ENCODE assay signal across 2 cellular contexts in the genomic region with DNA sequence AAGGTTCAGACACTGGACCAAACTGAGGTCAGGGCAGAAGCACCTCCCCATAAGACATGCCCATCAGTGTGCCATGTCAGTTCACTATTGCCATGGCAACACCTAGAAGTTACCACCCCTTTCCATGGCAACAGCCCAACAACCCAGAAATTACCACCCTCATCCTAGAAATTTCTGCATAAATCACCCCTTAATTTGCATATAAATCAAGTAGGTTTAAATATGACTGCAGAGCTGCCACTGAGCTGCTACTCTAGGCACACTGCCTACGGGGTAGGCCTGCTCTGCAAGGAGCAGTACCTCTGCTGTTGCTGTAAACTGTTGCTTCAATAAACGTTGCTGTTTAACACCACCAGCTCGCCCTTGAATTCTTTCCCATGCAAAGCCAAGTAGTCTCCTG.
TF ChIP-seq lines count a peak whose summit lies in the region.

No MANE protein-coding gene starts in this region.

TF ChIP-seq in GM23338, 12 proteins besides CTCF, POLR2A, EP300 and RAD21:
- TF ChIP-seq POLR2AphosphoS5 (IDR thresholded peaks at IDR 0.05; ENCODE audit: low read depth) (peak; percentile 57), ZNF331 (CRISPR knock-in tag; IDR thresholded peaks at IDR 0.05; ENCODE audit: low read depth) (no peak), ZNF462 (CRISPR knock-in tag; IDR thresholded peaks at IDR 0.05) (0 out of 2 replicates have a peak, but pooled peaks have one; percentile 15)

TF ChIP-seq in K562, 482 proteins besides CTCF, POLR2A, EP300 and RAD21:
- TF ChIP-seq MTA2 (IDR thresholded peaks at IDR 0.05; ENCODE audit: low read depth) = no peak
- no peak for TF ChIP-seq E2F3 (CRISPR knock-in tag; IDR thresholded peaks at IDR 0.05)
- peak; percentile 58 for TF ChIP-seq RFX1 (IDR thresholded peaks at IDR 0.05)
- TF ChIP-seq CHCHD3 (CRISPR knock-in tag; IDR thresholded peaks at IDR 0.05) = no peak
- no peak for TF ChIP-seq PTBP1 (IDR thresholded peaks at IDR 0.05; ENCODE audit: low read depth, low read length)
- no peak for TF ChIP-seq WHSC1 (IDR thresholded peaks at IDR 0.05; ENCODE audit: low read length)
- no peak for TF ChIP-seq ZNF398 (CRISPR knock-in tag; IDR thresholded peaks at IDR 0.05)
- no peak for TF ChIP-seq ZNF24 (IDR thresholded peaks at IDR 0.05)
- TF ChIP-seq, protein P1, sequence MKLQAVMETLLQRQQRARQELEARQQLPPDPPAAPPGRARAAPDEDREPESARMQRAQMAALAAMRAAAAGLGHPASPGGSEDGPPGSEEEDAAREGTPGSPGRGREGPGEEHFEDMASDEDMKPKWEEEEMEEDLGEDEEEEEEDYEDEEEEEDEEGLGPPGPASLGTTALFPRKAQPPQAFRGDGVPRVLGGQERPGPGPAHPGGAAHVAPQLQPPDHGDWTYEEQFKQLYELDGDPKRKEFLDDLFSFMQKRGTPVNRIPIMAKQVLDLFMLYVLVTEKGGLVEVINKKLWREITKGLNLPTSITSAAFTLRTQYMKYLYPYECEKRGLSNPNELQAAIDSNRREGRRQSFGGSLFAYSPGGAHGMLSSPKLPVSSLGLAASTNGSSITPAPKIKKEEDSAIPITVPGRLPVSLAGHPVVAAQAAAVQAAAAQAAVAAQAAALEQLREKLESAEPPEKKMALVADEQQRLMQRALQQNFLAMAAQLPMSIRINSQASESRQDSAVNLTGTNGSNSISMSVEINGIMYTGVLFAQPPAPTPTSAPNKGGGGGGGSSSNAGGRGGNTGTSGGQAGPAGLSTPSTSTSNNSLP (IDR thresholded peaks at IDR 0.05; ENCODE audit: borderline replicate concordance, low read depth, low read length) = no peak
